ENCODE assay signal across 8 cellular contexts in genomic region chr6:36874016-36874442, GRCh38. TPM values are rescaled to one million over a fixed set of nuclear protein-coding genes. Genes with fewer than 3 reads are reported as not detected.
DNase-seq lines count a peak whose midpoint lies in the region; ATAC-seq and TF ChIP-seq lines count a peak whose summit lies in the region.

No MANE protein-coding gene starts in this region.

- no peak for DNase-seq in Calu3
- peak; percentile 11 for DNase-seq in MG63
- no peak for DNase-seq in SIG-M5 treated with dmso at 0.1 percent for 504 hours (lab: John Stamatoyannopoulos, UW; ENCODE audit: unreplicated experiment)
- DNase-seq in AG20443 (ENCODE audit: low spot score), result no peak
- DNase-seq in NK-92 treated with Interleukin-12 subunit alpha and Interleukin-12 subunit beta, amount 100 ng/mL, for 24 hours (lab: John Stamatoyannopoulos, UW), result no peak

- peaks cover 45% of the 10 kb centered on the region for H3K36me3 Mint-ChIP-seq in Calu3 (ENCODE audit: insufficient read depth, unreplicated experiment)
- peaks cover 35% of the 10 kb centered on the region for H3K36me3 Mint-ChIP-seq in dendritic cell treated with granulocyte-macrophage colony-stimulating factor and Interleukin-4, amounts not matched to agents 40 ng/mL and 50 ng/mL, for 4 days (ENCODE audit: low read depth)

- peak overlapping the region in 1 of 2 donors; percentile 87 for H3K27ac ChIP-seq in mucosa of rectum (ENCODE audit: low read depth in 2 of 2, low read length in 2 of 2)

- peaks cover 27% of the 10 kb centered on the region for H3K4me1 Mint-ChIP-seq in Calu3 (ENCODE audit: low read depth, unreplicated experiment)
- H3K4me1 Mint-ChIP-seq in dendritic cell treated with granulocyte-macrophage colony-stimulating factor and Interleukin-4, amounts not matched to agents 40 ng/mL and 50 ng/mL, for 4 days (ENCODE audit: low read depth), result peaks cover 29% of the 10 kb centered on the region

- intact Hi-C loops in Calu3 (cut with micrococcal nuclease; ENCODE audit: unreplicated experiment), result loop anchor here (5.0 kb wide), 1 partner anchor 107 kb away; no protein-coding TSS in a partner anchor
- intact Hi-C loops in dendritic cell treated with granulocyte-macrophage colony-stimulating factor and Interleukin-4, amounts not matched to agents 40 ng/mL and 50 ng/mL, for 4 days (cut with micrococcal nuclease), result no loop called here

- no peaks in the 10 kb centered on the region for H3K27me3 ChIP-seq in MG63
- no peaks in the 10 kb centered on the region for H3K27me3 ChIP-seq in mucosa of rectum (ENCODE audit: control insufficient read depth in 2 of 2, insufficient read depth in 2 of 2, low read length in 2 of 2)

- no peaks in the 10 kb centered on the region for H3K27me3 Mint-ChIP-seq in Calu3 (ENCODE audit: unreplicated experiment)
- peaks cover 2% of the 10 kb centered on the region for H3K27me3 Mint-ChIP-seq in dendritic cell treated with granulocyte-macrophage colony-stimulating factor and Interleukin-4, amounts not matched to agents 40 ng/mL and 50 ng/mL, for 4 days

- BruUV-seq in Calu3 (replicated peaks; lab: Mats Ljungman, UMichigan), result no TSS peak

- no peaks in the 10 kb centered on the region for H3K9me3 Mint-ChIP-seq in Calu3 (ENCODE audit: low read depth, unreplicated experiment)
- H3K9me3 Mint-ChIP-seq in dendritic cell treated with granulocyte-macrophage colony-stimulating factor and Interleukin-4, amounts not matched to agents 40 ng/mL and 50 ng/mL, for 4 days, result no peaks in the 10 kb centered on the region

- peak overlapping the region; percentile 99 for H3K27ac Mint-ChIP-seq in Calu3 (ENCODE audit: unreplicated experiment)
- H3K27ac Mint-ChIP-seq in dendritic cell treated with granulocyte-macrophage colony-stimulating factor and Interleukin-4, amounts not matched to agents 40 ng/mL and 50 ng/mL, for 4 days, result peak overlapping the region; percentile 98

- H3K9me3 ChIP-seq in MG63, result no peaks in the 10 kb centered on the region
- H3K9me3 ChIP-seq in mucosa of rectum (ENCODE audit: control insufficient read depth in 2 of 2, low read length in 2 of 2), result no peaks in the 10 kb centered on the region

- TF ChIP-seq CTCF in Calu3 (IDR thresholded peaks at IDR 0.05; ENCODE audit: unreplicated experiment), result no peak

- ATAC-seq in HG03439 (IDR thresholded peaks at IDR 0.05; ENCODE audit: unreplicated experiment), result no peak

- H3K4me3 ChIP-seq in MG63, result peak overlapping the region; percentile 99
- H3K4me3 ChIP-seq in mucosa of rectum (ENCODE audit: low read length in 2 of 2), result peak overlapping the region; percentile 90 to 100

- H3K4me3 Mint-ChIP-seq in Calu3 (ENCODE audit: low read depth, unreplicated experiment), result peak overlapping the region; percentile 91
- peak overlapping the region; percentile 96 for H3K4me3 Mint-ChIP-seq in dendritic cell treated with granulocyte-macrophage colony-stimulating factor and Interleukin-4, amounts not matched to agents 40 ng/mL and 50 ng/mL, for 4 days

- H3K9ac ChIP-seq in mucosa of rectum (ENCODE audit: low read depth in 1 of 2, low read length in 2 of 2), result peak overlapping the region; percentile 90 to 99

- H3K4me1 ChIP-seq in mucosa of rectum (ENCODE audit: control insufficient read depth in 2 of 2, insufficient read depth in 2 of 2, low read length in 2 of 2), result peaks cover 5 to 15% of the 10 kb centered on the region in 2 donors

- CTCF ChIA-PET in Calu3 (lab: Charles Lee), result interaction anchor here (0.6 to 3.5 kb wide), 11 partner anchors 9 to 268 kb away, joined by 3 to 17 read pairs (median 5); partner anchors contain the start of gene C6orf89

- H3K36me3 ChIP-seq in MG63 (peaks cover 12% of the 10 kb centered on the region), mucosa of rectum (ENCODE audit: control insufficient read depth in 2 of 2, insufficient read depth in 2 of 2, low read length in 2 of 2) (no peaks in the 10 kb centered on the region)

RNA-seq across cellular contexts. Expression of gene PPIL1, which starts 0.6 kb away (rescaled TPM):
- 59.6 and 64.4 TPM in 2 replicates for total RNA-seq in Calu3 (2022)
- 52.9 and 54.4 TPM in 2 replicates for total RNA-seq in MG63 (2014; rRNA removed; shearing (Covaris generic); ENCODE audit: low replicate concordance)

RNA-seq across cellular contexts. Expression of gene C6orf89, which starts 11.7 kb away (rescaled TPM):
- 58.3 and 61.1 TPM in 2 replicates for total RNA-seq in Calu3 (2022)
- total RNA-seq in MG63 (2014; rRNA removed; shearing (Covaris generic); ENCODE audit: low replicate concordance), result 19.6 and 32.0 TPM in 2 replicates

RNA-seq across cellular contexts. Expression of gene CPNE5, which starts 34.8 kb away (rescaled TPM):
- total RNA-seq in Calu3 (2022), result 0.12 TPM in 1 of 2 replicates, not detected in the other
- 0.59 TPM in 1 of 2 replicates, not detected in the other for total RNA-seq in MG63 (2014; rRNA removed; shearing (Covaris generic); ENCODE audit: low replicate concordance)
